21 cellular contexts compared by ENCODE assay signal in the genomic region with DNA sequence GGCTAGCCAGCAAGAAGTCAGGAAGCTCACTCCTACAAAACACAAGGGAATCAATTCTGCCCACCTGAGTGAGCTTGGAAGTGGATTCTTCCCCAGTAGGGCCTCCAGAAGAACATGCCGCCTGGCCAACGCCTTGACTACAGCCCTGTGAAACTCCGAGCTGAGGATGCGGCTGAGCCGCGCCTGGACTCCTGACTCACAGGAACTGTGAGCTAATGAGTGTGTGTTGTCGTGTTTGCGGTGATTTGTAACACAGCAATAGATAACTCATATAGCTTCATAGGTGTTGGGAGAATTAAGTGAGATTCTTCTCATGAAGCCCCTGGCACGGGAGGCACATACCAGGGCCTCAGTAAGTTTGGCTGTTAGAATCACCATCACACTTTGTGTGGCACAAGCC.
"Had no signal": no experiment of that assay in that cellular context is flagged by ENCODE, and none has a peak within 500 bp of the region (broad histone marks: within the 10 kb centered on the region; RNA-seq: fewer than 3 reads in every experiment).

No MANE protein-coding gene starts in this region.

- H3K36me3 Mint-ChIP-seq: naive thymus-derived CD8-positive, alpha-beta T cell had no signal

- H3K4me3 ChIP-seq: colonic mucosa, esophagus squamous epithelium, gastroesophageal sphincter, mucosa of descending colon, right atrium auricular region, sigmoid colon, skin epidermis, stomach, thoracic aorta had no signal

- H3K9me3 Mint-ChIP-seq: naive thymus-derived CD8-positive, alpha-beta T cell had no signal

- H3K27ac Mint-ChIP-seq: endodermal cell; naive thymus-derived CD8-positive, alpha-beta T cell had no signal

- H3K4me3 Mint-ChIP-seq: endodermal cell; naive thymus-derived CD8-positive, alpha-beta T cell had no signal

- H3K27me3 ChIP-seq: colonic mucosa, esophagus squamous epithelium, gastroesophageal sphincter, neutrophil, right atrium auricular region, sigmoid colon, stomach had no signal

- H3K4me1 ChIP-seq: colonic mucosa, esophagus squamous epithelium, gastroesophageal sphincter, right atrium auricular region, sigmoid colon, stomach had no signal

- DNase-seq: colonic mucosa; effector CD4-positive, alpha-beta T cell; endodermal cell; esophagus squamous epithelium; foreskin fibroblast; glutamatergic neuron; islet precursor cell; mucosa of descending colon; naive thymus-derived CD8-positive, alpha-beta T cell; posterior cingulate gyrus; sigmoid colon; stimulated activated CD4-positive, alpha-beta T cell treated with anti-CD3 and anti-CD28 coated beads, Interleukin-12 subunit alpha, Interleukin-12 subunit beta, amount 100 ng/mL, for 4 hours; stimulated activated naive CD4-positive, alpha-beta T cell; stomach; substantia nigra had no signal

- H3K36me3 ChIP-seq: colonic mucosa, esophagus squamous epithelium, gastroesophageal sphincter, neutrophil, right atrium auricular region, sigmoid colon, stomach, thoracic aorta had no signal

- H3K9me3 ChIP-seq: colonic mucosa, esophagus squamous epithelium, gastroesophageal sphincter, mucosa of descending colon, neutrophil, right atrium auricular region, sigmoid colon, stomach, thoracic aorta had no signal

- H3K27me3 Mint-ChIP-seq: naive thymus-derived CD8-positive, alpha-beta T cell had no signal

- ATAC-seq: gastroesophageal sphincter; left lobe of liver; mucosa of descending colon; naive thymus-derived CD8-positive, alpha-beta T cell had no signal
